ENCODE assay signal across 13 cellular contexts in the genomic region with DNA sequence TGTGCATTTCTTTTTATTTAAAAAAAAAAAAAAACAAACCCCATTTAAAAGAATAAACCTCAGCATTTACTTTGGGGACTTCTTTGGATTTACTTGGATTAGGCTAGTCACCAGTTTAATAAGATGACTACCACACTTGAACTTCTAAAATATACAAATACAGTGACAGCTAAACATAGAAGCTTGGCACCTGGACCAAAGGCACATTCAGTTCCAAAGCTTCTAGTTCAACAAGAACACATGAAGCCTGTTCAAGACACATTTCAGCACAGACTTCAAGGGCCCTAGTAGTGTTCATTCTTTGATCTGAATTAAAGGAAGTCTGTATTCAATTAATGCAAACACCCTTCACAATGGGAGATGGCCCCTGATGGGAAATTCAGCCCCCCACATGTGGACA. TPM values are rescaled to one million over a fixed set of nuclear protein-coding genes. Genes with fewer than 3 reads are reported as not detected.
"Had no signal": no experiment of that assay in that cellular context is flagged by ENCODE, and none has a peak within 500 bp of the region (broad histone marks: within the 10 kb centered on the region; RNA-seq: fewer than 3 reads in every experiment).

No MANE protein-coding gene starts in this region.

- H3K27ac ChIP-seq: brain microvascular endothelial cell, hepatocyte, SJCRH30 had no signal

- DNase-seq: activated CD4-positive, alpha-beta T cell treated with anti-CD3 and anti-CD28 coated beads, Interleukin-2, amount 50 U/mL, for 1 hour; activated naive CD4-positive, alpha-beta T cell treated with anti-CD3 and anti-CD28 coated beads, Interleukin-2, amount 50 U/mL, for 16 hours; brain microvascular endothelial cell; cerebellar nuclear complex; naive thymus-derived CD4-positive, alpha-beta T cell; SJCRH30; stimulated activated CD4-positive, alpha-beta T cell treated with anti-CD3 and anti-CD28 coated beads, Interleukin-4, amount 100 ng/mL, for 1 hour; stimulated activated naive CD8-positive, alpha-beta T cell treated with anti-CD3 and anti-CD28 coated beads, Interleukin-15, amount 100 ng/mL, for 72 hours; trophoblast cell had no signal

- H3K9me3 ChIP-seq: adrenal gland, SJCRH30 had no signal

- H2AFZ ChIP-seq: hepatocyte had no signal

- H3K4me3 ChIP-seq: adrenal gland, hepatocyte, lung, SJCRH30 had no signal

- ATAC-seq: naive thymus-derived CD4-positive, alpha-beta T cell; stimulated activated naive CD8-positive, alpha-beta T cell treated with anti-CD3 and anti-CD28 coated beads, Interleukin-15, amount 100 ng/mL, for 72 hours had no signal

- H3K27me3 ChIP-seq: adrenal gland, brain microvascular endothelial cell, hepatocyte, SJCRH30 had no signal

- H3K4me2 ChIP-seq: hepatocyte had no signal

- H3K4me1 ChIP-seq: adrenal gland, SJCRH30 had no signal

RNA-seq across cellular contexts. Expression of gene SMIM22, which starts 18.9 kb away (rescaled TPM):
- total RNA-seq: adrenal gland; frontal cortex; hepatocyte; naive thymus-derived CD4-positive, alpha-beta T cell; SJCRH30 had no signal
- polyA plus RNA-seq: adrenal gland; naive thymus-derived CD4-positive, alpha-beta T cell had no signal

RNA-seq across cellular contexts. Expression of gene SEPTIN12, which starts 25.9 kb away (rescaled TPM):
- total RNA-seq: adrenal gland; frontal cortex; hepatocyte; lung; naive thymus-derived CD4-positive, alpha-beta T cell; SJCRH30 had no signal
- polyA plus RNA-seq: hepatocyte; lung; naive thymus-derived CD4-positive, alpha-beta T cell had no signal
